In the genomic region with DNA sequence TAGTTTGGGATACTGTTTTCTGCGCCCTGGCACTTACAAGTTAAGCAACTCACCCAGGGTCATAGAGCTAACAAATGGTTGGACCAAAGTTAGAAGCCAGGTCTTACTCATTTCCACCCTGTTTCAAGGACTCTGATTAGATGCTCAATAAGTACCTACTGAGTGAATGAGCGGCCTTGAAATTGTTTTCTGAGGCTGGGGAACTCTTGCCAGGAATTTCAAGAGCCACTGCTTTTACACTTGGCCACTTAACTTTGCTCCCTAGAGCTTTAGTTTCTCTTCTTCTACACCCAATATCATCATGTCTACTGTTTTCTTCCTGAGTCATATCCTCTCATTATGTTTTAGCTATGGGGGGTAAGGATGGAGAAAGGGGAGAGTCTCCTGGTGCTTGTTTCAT, we compare ENCODE assay signal across 11 cellular contexts.
A peak's percentile ranks its signal among the peaks of the same experiment; 100 is the strongest.
DNase-seq lines count a peak whose midpoint lies in the region; ATAC-seq and TF ChIP-seq lines count a peak whose summit lies in the region.
"Had no signal": no experiment of that assay in that cellular context is flagged by ENCODE, and none has a peak within 500 bp of the region (broad histone marks: within the 10 kb centered on the region; RNA-seq: fewer than 3 reads in every experiment).

No MANE protein-coding gene starts in this region.

- no peaks in the 10 kb centered on the region for H3K9me3 ChIP-seq in thyroid gland

- no peaks in the 10 kb centered on the region for H3K27me3 ChIP-seq in thyroid gland

- peak overlapping the region; percentile 84 to 95 (median 89) for H3K27ac ChIP-seq in thyroid gland
- H3K27ac ChIP-seq: RWPE1 had no signal

- no peak overlapping the region for H3K27ac Mint-ChIP-seq in progenitor cell of endocrine pancreas

- H3K4me3 ChIP-seq in astrocyte of the cerebellum (ENCODE audit: low read depth, low read length) (no peak overlapping the region), thyroid gland (replicated peaks in 1 of 3) (no peak overlapping the region)
- H3K4me3 ChIP-seq: K562 had no signal

- TF ChIP-seq CTCF in astrocyte of the cerebellum (IDR thresholded peaks at IDR 0.05; ENCODE audit: low read depth, low read length, missing control alignments) (no peak), thyroid gland (IDR thresholded peaks at IDR 0.05) (no peak), progenitor cell of endocrine pancreas (IDR thresholded peaks at IDR 0.05; ENCODE audit: unreplicated experiment) (no peak)

- H3K4me1 Mint-ChIP-seq in progenitor cell of endocrine pancreas (ENCODE audit: low read depth): peaks cover 45% of the 10 kb centered on the region

- no peak for TF ChIP-seq POLR2A in thyroid gland (IDR thresholded peaks at IDR 0.05)

- peaks cover 4% of the 10 kb centered on the region for H3K36me3 Mint-ChIP-seq in progenitor cell of endocrine pancreas (ENCODE audit: insufficient read depth)

- H3K9me3 Mint-ChIP-seq in progenitor cell of endocrine pancreas (ENCODE audit: low read depth): peaks cover 5% of the 10 kb centered on the region

- WGBS in thyroid gland, 2 donors: 41 to 57% methylated on average over 2 of the region's 2 CpGs

- in situ Hi-C loops in astrocyte of the cerebellum (cut with HindIII; ENCODE audit: low sequenced_read_pairs): no loop called here

- H3K27me3 Mint-ChIP-seq in progenitor cell of endocrine pancreas: no peaks in the 10 kb centered on the region

- no peak for ATAC-seq in HG03095 (IDR thresholded peaks at IDR 0.05; ENCODE audit: unreplicated experiment)
- ATAC-seq: K562 had no signal

- intact Hi-C loops in thyroid gland (cut with DNase I): no loop called here

- H3K36me3 ChIP-seq in thyroid gland: no peaks in the 10 kb centered on the region

- H3K4me1 ChIP-seq in thyroid gland: peaks cover 56 to 60% of the 10 kb centered on the region in 2 donors

- DNase-seq in HS-5 (ENCODE audit: low read depth) (peak; percentile 52), astrocyte of the cerebellum (ENCODE audit: low read depth) (peak; percentile 39), kidney tubule cell (ENCODE audit: low spot score) (peak; percentile 74), thyroid gland (peak; percentile 59 to 65), NCI-H510A treated with DMSO at 0.1 percent for 48 hours (lab: John Stamatoyannopoulos, UW) (no peak), progenitor cell of endocrine pancreas (ENCODE audit: low spot score, unreplicated experiment) (no peak)
- DNase-seq: activated T-cell treated with anti-CD3 and anti-CD28 coated beads, Interleukin-2, amount 50 U/mL, for 48 hours; NCI-H2171 had no signal

- no peak overlapping the region for H3K4me3 Mint-ChIP-seq in progenitor cell of endocrine pancreas (ENCODE audit: low read depth)

Comparison
In these comparisons a context has a peak if more than half of its experiments do, and no peak if none do; other contexts are left out.
1. DNase-seq: peak in HS-5 (single experiment), astrocyte of the cerebellum (single experiment), kidney tubule cell (single experiment) and thyroid gland (2 of 2); none in NCI-H510A treated with DMSO at 0.1 percent for 48 hours (single experiment) and progenitor cell of endocrine pancreas (single experiment).